In the genomic region with DNA sequence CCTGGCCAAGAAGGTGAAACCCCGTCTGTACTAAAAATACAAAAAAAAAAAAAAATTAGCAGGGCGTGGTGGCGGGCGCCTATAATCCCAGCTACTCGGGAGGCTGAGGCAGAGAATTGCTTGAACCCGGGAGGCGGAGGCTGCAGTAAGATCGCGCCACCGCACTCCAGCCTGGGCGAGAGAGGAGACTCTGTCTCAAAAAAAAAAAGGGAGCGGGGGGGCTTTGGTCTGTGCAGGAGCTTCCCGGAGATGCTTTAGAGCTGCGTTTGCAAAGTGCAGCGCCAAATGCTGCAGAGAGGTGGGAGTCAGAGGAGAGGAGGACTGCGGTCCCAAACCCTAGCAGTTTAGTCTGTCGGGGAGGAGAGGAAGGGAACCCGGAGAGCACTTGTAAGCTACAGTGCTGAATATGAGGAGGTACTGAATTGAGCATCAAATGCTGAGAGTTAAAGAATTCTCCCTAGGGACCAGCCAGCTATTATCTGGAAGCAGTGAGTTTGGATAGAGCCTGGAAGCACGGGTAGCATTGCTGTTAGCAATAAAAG, we compare ENCODE assay signal across 9 cellular contexts. TPM values are rescaled to one million over a fixed set of nuclear protein-coding genes. Genes with fewer than 3 reads are reported as not detected.
DNase-seq lines count a peak whose midpoint lies in the region; ATAC-seq lines count a peak whose summit lies in the region.
"Had no signal": no experiment of that assay in that cellular context is flagged by ENCODE, and none has a peak within 500 bp of the region (broad histone marks: within the 10 kb centered on the region; RNA-seq: fewer than 3 reads in every experiment).

No MANE protein-coding gene starts in this region.

- H3K36me3 ChIP-seq in esophagus (ENCODE audit: control insufficient read depth in 2 of 2, insufficient read depth in 2 of 2, low read length in 1 of 2) = peaks cover 0 to 7% of the 10 kb centered on the region in 2 donors
- no peaks in the 10 kb centered on the region for H3K36me3 ChIP-seq in neuron (ENCODE audit: insufficient read depth, low read length)

- H3K27me3 Mint-ChIP-seq in IgD-negative memory B cell (no peaks in the 10 kb centered on the region), T-cell (no peaks in the 10 kb centered on the region)

- WGBS in esophagus, 2 donors = 3 to 5% methylated on average over 19 of the region's 19 CpGs

- H3K27ac ChIP-seq in esophagus (ENCODE audit: low read depth in 2 of 2, low read length in 1 of 2) = peak overlapping the region; percentile 91 to 93

- CTCF ChIA-PET in T-cell (lab: Charles Lee) = interaction anchor here (0.5 to 1.1 kb wide), 8 partner anchors 14 to 736 kb away, joined by 3 to 6 read pairs (median 3); a partner anchor contains a TSS

- H3K9me3 Mint-ChIP-seq in IgD-negative memory B cell (no peaks in the 10 kb centered on the region), T-cell (no peaks in the 10 kb centered on the region)

- peaks cover 0 to 9% of the 10 kb centered on the region in 2 donors for H3K4me1 ChIP-seq in esophagus (ENCODE audit: control insufficient read depth in 2 of 2, insufficient read depth in 2 of 2, low read length in 1 of 2)
- peaks cover 8% of the 10 kb centered on the region for H3K4me1 ChIP-seq in neuron (ENCODE audit: insufficient read depth, low read length)

- H3K9me3 ChIP-seq in esophagus (ENCODE audit: control insufficient read depth in 2 of 2, insufficient read depth in 1 of 2, low read depth in 1 of 2, low read length in 1 of 2) (no peaks in the 10 kb centered on the region), neuron (ENCODE audit: low read length) (no peaks in the 10 kb centered on the region)

- POLR2A ChIA-PET in T-cell (lab: Charles Lee) = interaction anchor here (0.7 to 1.0 kb wide), 2 partner anchors 28 to 364 kb away, joined by 3 read pairs; no protein-coding TSS in a partner anchor

- peaks cover 2% of the 10 kb centered on the region for H3K36me3 Mint-ChIP-seq in IgD-negative memory B cell
- H3K36me3 Mint-ChIP-seq in T-cell = no peaks in the 10 kb centered on the region

- H3K4me3 ChIP-seq in esophagus (ENCODE audit: low read depth in 1 of 2, low read length in 2 of 2) (peak overlapping the region; percentile 46 to 51), neuron (ENCODE audit: low read length) (peak overlapping the region; percentile 60)

- H3K4me3 Mint-ChIP-seq in IgD-negative memory B cell = peak overlapping the region; percentile 87 to 96 (median 94)
- peak overlapping the region; percentile 83 to 91 (median 87) for H3K4me3 Mint-ChIP-seq in T-cell

- ATAC-seq in T-cell (replicated peaks in 1 of 4) (peak in 3 of 4 experiments; percentile 2 to 20 (median 3)), HG02884 (IDR thresholded peaks at IDR 0.05; ENCODE audit: unreplicated experiment) (no peak), HG03442 (IDR thresholded peaks at IDR 0.05; ENCODE audit: unreplicated experiment) (no peak)

- H3K4me1 Mint-ChIP-seq in IgD-negative memory B cell (peaks cover 16 to 21% (median 17%) of the 10 kb centered on the region in 3 donors), T-cell (peaks cover 11 to 22% (median 20%) of the 10 kb centered on the region in 3 donors)

- no peaks in the 10 kb centered on the region for H3K27me3 ChIP-seq in esophagus (ENCODE audit: control insufficient read depth in 1 of 2, insufficient read depth in 2 of 2, low read length in 2 of 2)
- no peaks in the 10 kb centered on the region for H3K27me3 ChIP-seq in neuron (ENCODE audit: insufficient read depth, low read length)

- DNase-seq in DMS114 treated with DMSO at 0.1 percent for 48 hours (lab: John Stamatoyannopoulos, UW; ENCODE audit: unreplicated experiment) = peak; percentile 55
- DNase-seq in T-cell = peak in 4 of 34 experiments; percentile 7 to 10 (median 8)
- DNase-seq in iPS-NIHi11 (ENCODE audit: low spot score) = no peak

- H2AFZ ChIP-seq in neuron (ENCODE audit: low read depth, low read length) = peak overlapping the region; percentile 63

- peak overlapping the region; percentile 72 to 92 (median 90) for H3K27ac Mint-ChIP-seq in IgD-negative memory B cell
- H3K27ac Mint-ChIP-seq in T-cell = peak overlapping the region; percentile 62 to 73

RNA-seq across cellular contexts. Expression of a gene that starts 0.6 kb away (rescaled TPM):
- polyA plus RNA-seq in IgD-negative memory B cell (1.0 TPM), esophagus (1 to 10 TPM; 2.1 to 4.6 TPM)
- under 1 TPM in 3 of 5 donors, not detected in 2; 0.49 to 0.85 (median 0.73) TPM for total RNA-seq in T-cell
- total RNA-seq: T-helper 2 cell treated with Interferon-gamma antibody and Interleukin-4, amounts not matched to agents 100 ng/mL and 5 ng/mL, for 36 hours had no signal

RNA-seq across cellular contexts. Expression of a gene that starts 8.2 kb away (rescaled TPM):
- polyA plus RNA-seq in IgD-negative memory B cell (0.11 TPM), esophagus (1,000 to 10,000 TPM; 1,189 to 4,054 TPM)
- 1 to 10 TPM in 3 of 5 donors, under 1 TPM in 2; 0.25 to 2.9 (median 1.2) TPM for total RNA-seq in T-cell

RNA-seq across cellular contexts. Expression of a gene that starts 28.9 kb away (rescaled TPM):
- polyA plus RNA-seq in IgD-negative memory B cell (37.4 TPM), esophagus (10 to 100 TPM; 14.1 to 26.7 TPM)
- 10 to 100 TPM; 24.1 to 35.9 (median 30.2) TPM for total RNA-seq in T-cell

RNA-seq across cellular contexts. Expression of a gene that starts 33.1 kb away (rescaled TPM):
- polyA plus RNA-seq in IgD-negative memory B cell (0.30 TPM), esophagus (100 to 1,000 TPM in 1 of 2 donors, 10 to 100 TPM in 1; 43.2 to 108 TPM)
- total RNA-seq in T-cell = under 1 TPM; 0.26 to 0.66 (median 0.49) TPM

Comparison
In these comparisons a context has a peak if more than half of its experiments do, and no peak if none do; other contexts are left out.
1. ATAC-seq: peak in T-cell (3 of 4); none in HG02884 (single experiment) and HG03442 (single experiment).
2. RNA of a gene that starts 8.2 kb away (polyA plus RNA-seq): 1,189 to 4,054 TPM in esophagus; 0.11 TPM in IgD-negative memory B cell (single experiment); every median in the first group is over 1,000 times any median in the second.